In genomic region chr5:130651440-130651839, GRCh38 we compare ENCODE assay signal across 26 cellular contexts.
"Had no signal": no experiment of that assay in that cellular context is flagged by ENCODE, and none has a peak within 500 bp of the region (broad histone marks: within the 10 kb centered on the region; RNA-seq: fewer than 3 reads in every experiment).

No MANE protein-coding gene starts in this region.

- H3K36me3 Mint-ChIP-seq: activated naive CD8-positive, alpha-beta T cell; memory B cell; stimulated activated naive B cell treated with anti-CD40 and anti-IgM and Interleukin-4, amounts not matched to agents 10 μg/mL and 1 μg/mL and 100 μg/mL, for 72 hours had no signal

- H3K27me3 ChIP-seq: adrenal gland, ascending aorta, colonic mucosa, esophagus muscularis mucosa, gastroesophageal sphincter, testis, uterus had no signal

- ATAC-seq: effector memory CD8-positive, alpha-beta T cell; gastroesophageal sphincter; heart left ventricle; mucosa of descending colon; sciatic nerve; stimulated activated naive B cell treated with anti-CD40 and anti-IgM and Interleukin-4, amounts not matched to agents 10 μg/mL and 1 μg/mL and 100 μg/mL, for 72 hours had no signal

- H3K4me1 Mint-ChIP-seq: central memory CD8-positive, alpha-beta T cell; memory B cell; stimulated activated naive B cell treated with anti-CD40 and anti-IgM and Interleukin-4, amounts not matched to agents 10 μg/mL and 1 μg/mL and 100 μg/mL, for 72 hours had no signal

- H3K27ac Mint-ChIP-seq: activated naive CD8-positive, alpha-beta T cell; activated T-helper 2 cell treated with anti-CD3 and anti-CD28 coated beads, Interferon-gamma antibody, Interleukin-2, Interleukin-4, amounts not matched to agents 10 μg/mL and 5 μg/mL and 100 μg/mL, durations not matched to agents 14 hours and 24 hours and 36 hours; effector memory CD8-positive, alpha-beta T cell; memory B cell; stimulated activated naive B cell treated with anti-CD40 and anti-IgM and Interleukin-4, amounts not matched to agents 10 μg/mL and 1 μg/mL and 100 μg/mL, for 72 hours had no signal

- H3K4me1 ChIP-seq: adrenal gland, ascending aorta, colonic mucosa, esophagus muscularis mucosa, gastroesophageal sphincter, heart left ventricle, testis, uterus had no signal

- H3K9me3 ChIP-seq: adrenal gland, ascending aorta, colonic mucosa, esophagus muscularis mucosa, gastroesophageal sphincter, heart left ventricle, mucosa of descending colon, testis, uterus had no signal

- H3K9me3 Mint-ChIP-seq: activated T-cell treated with anti-CD3 and anti-CD28 coated beads, Interleukin-2, amount 50 U/mL, for 4 hours; activated T-helper 2 cell treated with anti-CD3 and anti-CD28 coated beads, Interferon-gamma antibody, Interleukin-2, Interleukin-4, amounts not matched to agents 10 μg/mL and 5 μg/mL and 100 μg/mL, durations not matched to agents 14 hours and 24 hours and 36 hours; central memory CD8-positive, alpha-beta T cell; effector memory CD8-positive, alpha-beta T cell; memory B cell; stimulated activated naive B cell treated with anti-CD40 and anti-IgM and Interleukin-4, amounts not matched to agents 10 μg/mL and 1 μg/mL and 100 μg/mL, for 72 hours had no signal

- H3K36me3 ChIP-seq: adrenal gland, ascending aorta, colonic mucosa, esophagus muscularis mucosa, gastroesophageal sphincter, heart left ventricle, uterus had no signal

- H3K27ac ChIP-seq: adrenal gland, ascending aorta, colonic mucosa, dorsolateral prefrontal cortex, esophagus muscularis mucosa, gastroesophageal sphincter, heart left ventricle, testis, uterus had no signal

- H3K4me3 Mint-ChIP-seq: activated naive CD8-positive, alpha-beta T cell; activated T-cell treated with anti-CD3 and anti-CD28 coated beads, Interleukin-2, amount 50 U/mL, for 4 hours; central memory CD8-positive, alpha-beta T cell; effector memory CD8-positive, alpha-beta T cell; memory B cell; stimulated activated naive B cell treated with anti-CD40 and anti-IgM and Interleukin-4, amounts not matched to agents 10 μg/mL and 1 μg/mL and 100 μg/mL, for 72 hours had no signal

- DNase-seq: activated CD4-positive, alpha-beta T cell treated with anti-CD3 and anti-CD28 coated beads for 4 hours; activated CD4-positive, alpha-beta T cell treated with anti-CD3 and anti-CD28 coated beads, Interleukin-2, amount 50 U/mL, for 48 hours; activated CD8-positive, alpha-beta memory T cell treated with anti-CD3 and anti-CD28 coated beads, Interleukin-2, amount 50 U/mL, for 48 hours; activated naive CD4-positive, alpha-beta T cell; activated T-cell treated with anti-CD3 and anti-CD28 coated beads, Interleukin-2, amount 50 U/mL, for 4 hours; adrenal gland; colonic mucosa; dorsolateral prefrontal cortex; effector memory CD8-positive, alpha-beta T cell; heart left ventricle; mucosa of descending colon; stimulated activated CD4-positive, alpha-beta T cell treated with anti-CD3 and anti-CD28 coated beads, Interleukin-15, amount 100 ng/mL, for 24 hours; stimulated activated naive B cell treated with anti-CD40 and anti-IgM and Interleukin-4, amounts not matched to agents 10 μg/mL and 1 μg/mL and 100 μg/mL, for 72 hours; T-helper 9 cell; testis; trophoblast cell; uterus had no signal

- H3K4me3 ChIP-seq: adrenal gland, ascending aorta, colonic mucosa, dorsolateral prefrontal cortex, esophagus muscularis mucosa, gastroesophageal sphincter, heart left ventricle, mucosa of descending colon, smooth muscle cell, testis, uterus had no signal
